10 cellular contexts compared by ENCODE assay signal in the genomic region with DNA sequence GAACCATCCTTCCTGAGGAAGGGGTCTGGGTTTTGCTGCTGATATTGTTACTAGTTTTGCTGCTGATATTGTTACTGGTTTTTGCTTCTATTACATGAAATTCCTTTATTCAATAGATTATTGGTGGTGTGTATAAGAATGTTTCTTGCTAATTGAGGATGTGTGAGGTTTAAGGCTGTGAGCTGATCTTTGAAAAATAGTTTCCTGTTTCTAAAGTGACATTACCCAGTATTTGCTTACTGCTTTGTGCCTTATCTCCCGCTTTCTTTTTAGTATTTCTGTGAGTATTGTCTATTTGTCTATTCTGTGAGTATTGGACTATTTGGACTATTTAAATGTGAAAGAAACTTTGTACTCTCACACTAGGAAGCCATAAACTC. TPM values are rescaled to one million over a fixed set of nuclear protein-coding genes. Genes with fewer than 3 reads are reported as not detected.
DNase-seq lines count a peak whose midpoint lies in the region; ATAC-seq and TF ChIP-seq lines count a peak whose summit lies in the region.
"Had no signal": no experiment of that assay in that cellular context is flagged by ENCODE, and none has a peak within 500 bp of the region (broad histone marks: within the 10 kb centered on the region; RNA-seq: fewer than 3 reads in every experiment).

No MANE protein-coding gene starts in this region.

- H3K27ac ChIP-seq in heart right ventricle (peak overlapping the region; percentile 63 to 94 (median 89)), uterus (peak overlapping the region; percentile 85 to 87)
- peak overlapping the region; percentile 94 for H3K27ac ChIP-seq in naive thymus-derived CD4-positive, alpha-beta T cell (ENCODE audit: low read depth, low read length)

- TF ChIP-seq POLR2A in uterus (IDR thresholded peaks at IDR 0.05): no peak

- TF ChIP-seq CTCF in heart right ventricle (IDR thresholded peaks at IDR 0.05) (no peak), chondrocyte (IDR thresholded peaks at IDR 0.05) (no peak), uterus (IDR thresholded peaks at IDR 0.05) (no peak)

- peak overlapping the region; percentile 66 for H3K4me3 Mint-ChIP-seq in chondrocyte (ENCODE audit: unreplicated experiment)
- peak overlapping the region; percentile 87 to 99 (median 92) for H3K4me3 Mint-ChIP-seq in naive thymus-derived CD4-positive, alpha-beta T cell

- H3K4me3 ChIP-seq in heart right ventricle: peak overlapping the region in 9 of 10 donors; percentile 30 to 58 (median 50)
- peak overlapping the region; percentile 56 for H3K4me3 ChIP-seq in naive thymus-derived CD4-positive, alpha-beta T cell (ENCODE audit: low read length)
- peak overlapping the region in 1 of 2 donors; percentile 41 for H3K4me3 ChIP-seq in uterus

- 32 to 44% methylated on average over 1 of the region's 1 CpG for WGBS in heart right ventricle, 2 donors

- H3K9me3 Mint-ChIP-seq in chondrocyte (ENCODE audit: low read depth): no peaks in the 10 kb centered on the region
- H3K9me3 Mint-ChIP-seq in naive thymus-derived CD4-positive, alpha-beta T cell: peaks cover 0 to 5% (median 0%) of the 10 kb centered on the region in 11 donors

- H3K27me3 Mint-ChIP-seq in chondrocyte (ENCODE audit: low read depth): no peaks in the 10 kb centered on the region
- peaks cover 0 to 3% (median 0%) of the 10 kb centered on the region in 5 donors for H3K27me3 Mint-ChIP-seq in naive thymus-derived CD4-positive, alpha-beta T cell

- intact Hi-C loops in heart right ventricle (cut with DNase I) (loop anchor here in 1 of 10 donors (5.0 kb wide), 1 partner anchor 36 kb away; a partner anchor contains a TSS), left ventricle myocardium superior (cut with micrococcal nuclease) (no loop called here), uterus (cut with DNase I; ENCODE audit: low total_unique reads) (no loop called here)
- intact Hi-C loops in naive thymus-derived CD4-positive, alpha-beta T cell (cut with micrococcal nuclease): loop anchor here (1.0 to 5.0 kb wide), 10 partner anchors 8 to 894 kb away; a partner anchor contains a TSS

- no peak for ATAC-seq in heart right ventricle
- no peak for ATAC-seq in left ventricle myocardium superior
- ATAC-seq in naive thymus-derived CD4-positive, alpha-beta T cell: no peak
- no peak for ATAC-seq in GM21447 (IDR thresholded peaks at IDR 0.05; ENCODE audit: unreplicated experiment)

- H3K27ac Mint-ChIP-seq in chondrocyte (ENCODE audit: unreplicated experiment): peak overlapping the region; percentile 87
- peak overlapping the region; percentile 97 to 100 (median 99) for H3K27ac Mint-ChIP-seq in naive thymus-derived CD4-positive, alpha-beta T cell

- H3K36me3 Mint-ChIP-seq in chondrocyte (ENCODE audit: low read depth): no peaks in the 10 kb centered on the region
- H3K36me3 Mint-ChIP-seq in naive thymus-derived CD4-positive, alpha-beta T cell: peaks cover 0 to 19% (median under 1%) of the 10 kb centered on the region in 5 donors

- H3K9me3 ChIP-seq in heart right ventricle (no peaks in the 10 kb centered on the region), uterus (no peaks in the 10 kb centered on the region)
- H3K9me3 ChIP-seq in naive thymus-derived CD4-positive, alpha-beta T cell (ENCODE audit: control insufficient read depth in 2 of 3, low read length in 3 of 3): no peaks in the 10 kb centered on the region

- peaks cover 32% of the 10 kb centered on the region for H3K4me1 Mint-ChIP-seq in chondrocyte (ENCODE audit: low read depth)
- H3K4me1 Mint-ChIP-seq in naive thymus-derived CD4-positive, alpha-beta T cell: peaks cover 67 to 97% (median 95%) of the 10 kb centered on the region in 7 donors

- no peaks in the 10 kb centered on the region for H3K36me3 ChIP-seq in heart right ventricle
- no peaks in the 10 kb centered on the region for H3K36me3 ChIP-seq in naive thymus-derived CD4-positive, alpha-beta T cell (ENCODE audit: control insufficient read depth in 2 of 3, insufficient read depth in 3 of 3, low read length in 3 of 3)
- H3K36me3 ChIP-seq in uterus: no peaks in the 10 kb centered on the region

- CTCF ChIA-PET in naive thymus-derived CD4-positive, alpha-beta T cell (lab: Charles Lee): interaction anchor here (0.6 to 5.4 kb wide), 6 partner anchors 8 to 45 kb away, joined by 3 to 62 read pairs (median 4); no protein-coding TSS in a partner anchor

- H3K27me3 ChIP-seq in heart right ventricle (no peaks in the 10 kb centered on the region), uterus (no peaks in the 10 kb centered on the region)
- no peaks in the 10 kb centered on the region for H3K27me3 ChIP-seq in naive thymus-derived CD4-positive, alpha-beta T cell (ENCODE audit: control insufficient read depth in 2 of 2, insufficient read depth in 2 of 2, low read length in 2 of 2)

- DNase-seq in heart right ventricle: no peak
- no peak for DNase-seq in left ventricle myocardium superior
- DNase-seq in chondrocyte (ENCODE audit: low spot score): no peak
- peak in 2 of 9 donors; percentile 33 to 47 for DNase-seq in naive thymus-derived CD4-positive, alpha-beta T cell
- no peak for DNase-seq in uterus
- DNase-seq in NCI-H1436 (lab: John Stamatoyannopoulos, UW): no peak
- DNase-seq in T1000 (lab: John Stamatoyannopoulos, UW): no peak
- DNase-seq: NCI-H1417 had no signal

- H3K4me1 ChIP-seq in heart right ventricle (peaks cover 4 to 84% (median 71%) of the 10 kb centered on the region in 9 donors), uterus (peaks cover 0 to 8% of the 10 kb centered on the region in 2 donors)
- H3K4me1 ChIP-seq in naive thymus-derived CD4-positive, alpha-beta T cell (ENCODE audit: control insufficient read depth in 2 of 2, insufficient read depth in 2 of 2, low read length in 2 of 2): peaks cover 83% of the 10 kb centered on the region in 2 donors

- POLR2A ChIA-PET in naive thymus-derived CD4-positive, alpha-beta T cell (lab: Charles Lee): interaction anchor here (0.6 to 12.5 kb wide), 5 partner anchors 15 to 240 kb away, joined by 3 to 637 read pairs (median 3); no protein-coding TSS in a partner anchor

RNA-seq across cellular contexts. Expression of a gene that starts 38.2 kb away (rescaled TPM):
- 1 to 10 TPM in 9 of 10 donors, under 1 TPM in 1; 0.30 to 7.2 (median 2.6) TPM for total RNA-seq in heart right ventricle
- 1 to 10 TPM; 3.8 to 4.5 TPM for polyA plus RNA-seq in heart right ventricle
- total RNA-seq in left ventricle myocardium superior: 3.9 TPM
- not detected in 3 replicates for total RNA-seq in chondrocyte
- under 1 TPM in 1 of 5 experiments, not detected in 4; 0.19 TPM for total RNA-seq in naive thymus-derived CD4-positive, alpha-beta T cell
- polyA plus RNA-seq in naive thymus-derived CD4-positive, alpha-beta T cell: not detected
- under 1 TPM in 2 of 4 donors, not detected in 2; 0.28 to 0.70 TPM for total RNA-seq in uterus
- total RNA-seq: T-helper 2 cell treated with Interferon-gamma antibody and Interleukin-4, amounts not matched to agents 100 ng/mL and 5 ng/mL, for 36 hours had no signal

Comparison
In these comparisons a context has a peak if more than half of its experiments do, and no peak if none do; other contexts are left out.
1. intact Hi-C loops: an anchor here in naive thymus-derived CD4-positive, alpha-beta T cell (1.0 to 5.0 kb wide); none called in left ventricle myocardium superior and uterus.